8 cellular contexts compared by ENCODE assay signal in genomic region chr12:120445911-120446909, GRCh38. TPM values are rescaled to one million over a fixed set of nuclear protein-coding genes. Genes with fewer than 3 reads are reported as not detected.
DNase-seq lines count a peak whose midpoint lies in the region; ATAC-seq and TF ChIP-seq lines count a peak whose summit lies in the region.

A gene with protein sequence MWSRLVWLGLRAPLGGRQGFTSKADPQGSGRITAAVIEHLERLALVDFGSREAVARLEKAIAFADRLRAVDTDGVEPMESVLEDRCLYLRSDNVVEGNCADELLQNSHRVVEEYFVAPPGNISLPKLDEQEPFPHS (plus strand): TSS chr12:120446444. CDS start chr12:120446481, 37 bp downstream.
Gene TRIAP1, minus strand, starts transcription at chr12:120446384. Its CDS starts 12 bp downstream, at chr12:120446372.

- H3K4me3 ChIP-seq in Caco-2 (ENCODE audit: low read depth, low read length), result peak within 1 kb of the TSS; percentile 67

- H3K9me3 Mint-ChIP-seq in Caco-2 (ENCODE audit: unreplicated experiment), result no peaks in the 10 kb centered on the region

- BruUV-seq in Caco-2 (replicated peaks; lab: Mats Ljungman, UMichigan), result TSS peak; percentile 78

- in situ Hi-C loops in endometrial microvascular endothelial cells (cut with HindIII; ENCODE audit: inconsistent ontology term, low pct_unique_long_range_greater_than_20kb, low sequenced_read_pairs), result no loop called here

- CTCF ChIA-PET in Caco-2 (lab: Charles Lee), result interaction anchor here (0.6 kb wide), 1 partner anchor 22 kb away, joined by 5 read pairs; no protein-coding TSS in a partner anchor

- no peaks in the 10 kb centered on the region for H3K27me3 Mint-ChIP-seq in Caco-2 (ENCODE audit: insufficient read depth, unreplicated experiment)

- no peak for TF ChIP-seq CTCF in Caco-2 (IDR thresholded peaks at IDR 0.05; ENCODE audit: insufficient read depth in 1 of 2, low read depth in 1 of 2, low read length in 1 of 2, severe bottlenecking in 1 of 2, unreplicated experiment in 1 of 2)

- no peaks in the 10 kb centered on the region for H3K9me3 ChIP-seq in Caco-2

- H3K36me3 Mint-ChIP-seq in Caco-2 (ENCODE audit: insufficient read depth, unreplicated experiment), result peaks cover 74% of the 10 kb centered on the region

- H3K4me3 Mint-ChIP-seq in Caco-2 (ENCODE audit: unreplicated experiment), result peak within 1 kb of the TSS; percentile 96

- DNase-seq in Caco-2 (peak; percentile 87 to 90), HT1080 (ENCODE audit: low read depth) (peak; percentile 84), NOMO-1 treated with dmso at 0.1 percent for 144 hours (lab: John Stamatoyannopoulos, UW; ENCODE audit: unreplicated experiment) (peak; percentile 83), midbrain (lab: John Stamatoyannopoulos, UW) (peak; percentile 90)
- peak; percentile 68 for DNase-seq in activated CD8-positive, alpha-beta memory T cell treated with anti-CD3 and anti-CD28 coated beads, Interleukin-2, amount 50 U/mL, for 24 hours (ENCODE audit: extremely low read depth)
- DNase-seq in stimulated activated CD8-positive, alpha-beta memory T cell treated with anti-CD3 and anti-CD28 coated beads, Interleukin-2, amount 100 ng/mL, for 1 hour (ENCODE audit: low read depth in 2 of 2), result peak; percentile 75 to 80

- no peaks in the 10 kb centered on the region for H3K27me3 ChIP-seq in Caco-2 (replicated peaks; ENCODE audit: control insufficient read depth, insufficient read depth, low read length)

- peak within 1 kb of the TSS; percentile 98 for H3K27ac Mint-ChIP-seq in Caco-2 (ENCODE audit: unreplicated experiment)

- ATAC-seq in GM21360 (IDR thresholded peaks at IDR 0.05; ENCODE audit: unreplicated experiment), result peak; percentile 82

- POLR2A ChIA-PET in Caco-2 (lab: Charles Lee), result interaction anchor here (0.7 to 1.2 kb wide), 2 partner anchors 9 kb away, joined by 3 read pairs; no protein-coding TSS in a partner anchor

- peaks cover 3% of the 10 kb centered on the region for H3K36me3 ChIP-seq in Caco-2 (ENCODE audit: control insufficient read depth, insufficient read depth, low read length)

- H3K4me1 ChIP-seq in Caco-2, result 0 out of 2 replicates have a peak, but pooled peaks cover 3% of the 10 kb centered on the region

- H3K4me1 Mint-ChIP-seq in Caco-2 (ENCODE audit: low read depth, unreplicated experiment), result peaks cover 8% of the 10 kb centered on the region

- intact Hi-C loops in Caco-2 (cut with micrococcal nuclease; ENCODE audit: unreplicated experiment), result loop anchor here (2.0 kb wide), 1 partner anchor 23 kb away; the partner anchor contains the start of gene SRSF9

RNA-seq across cellular contexts. Expression of the first gene that starts in this region (rescaled TPM):
- 30.9 and 33.2 TPM in 2 replicates for total RNA-seq in Caco-2 (2022)
- total RNA-seq in HT1080 (2014; rRNA removed; shearing (Covaris generic)), result 20.9 and 23.5 TPM in 2 replicates
- polyA plus RNA-seq in HT1080 (2015; cell fraction: cytosol; rRNA removed), result 12.9 and 14.7 TPM in 2 replicates
- 15.7 and 17.4 TPM in 2 replicates for polyA plus RNA-seq in HT1080 (2015; cell fraction: nucleus; rRNA removed)
- 23.8 TPM for total RNA-seq in endometrial microvascular endothelial cells (ENCODE audit: inconsistent ontology term)

RNA-seq across cellular contexts. Expression of gene TRIAP1, which starts in this region (rescaled TPM):
- total RNA-seq in Caco-2 (2022) (34.5 and 36.7 TPM in 2 replicates), endometrial microvascular endothelial cells (ENCODE audit: inconsistent ontology term) (91.2 TPM)
- 44.0 and 48.3 TPM in 2 replicates for total RNA-seq in HT1080 (2014; rRNA removed; shearing (Covaris generic))
- polyA plus RNA-seq in HT1080 (2015; cell fraction: cytosol; rRNA removed), result 73.6 and 76.5 TPM in 2 replicates
- 30.9 and 32.5 TPM in 2 replicates for polyA plus RNA-seq in HT1080 (2015; cell fraction: nucleus; rRNA removed)

Comparison
In these comparisons a context has a peak if more than half of its experiments do, and no peak if none do; other contexts are left out.
1. Peak in every context shown above with its lines: DNase-seq, ATAC-seq and H3K4me3 ChIP-seq.